29 cellular contexts compared by ENCODE assay signal in the genomic region with DNA sequence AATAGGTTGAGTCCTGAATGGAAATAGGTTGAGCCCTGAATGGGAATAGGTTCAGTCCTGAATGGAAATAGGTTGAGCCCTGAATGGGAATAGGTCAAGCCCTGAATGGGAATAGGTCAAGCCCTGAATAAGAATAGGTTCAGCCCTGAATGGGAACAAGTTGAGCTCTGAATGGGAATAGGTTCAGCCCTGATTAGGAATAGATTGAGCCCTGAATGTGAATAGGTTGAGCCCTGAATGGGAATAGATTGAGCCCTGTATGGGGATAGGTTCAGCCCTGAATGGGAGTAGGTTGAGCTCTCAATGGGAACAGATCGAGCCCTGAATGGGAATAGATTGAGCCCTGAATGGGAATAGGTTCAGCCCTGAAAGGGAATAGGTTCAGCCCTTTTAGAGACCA.
"Had no signal": no experiment of that assay in that cellular context is flagged by ENCODE, and none has a peak within 500 bp of the region (broad histone marks: within the 10 kb centered on the region; RNA-seq: fewer than 3 reads in every experiment).

No MANE protein-coding gene starts in this region.

- ATAC-seq: left colon; left lung; lower lobe of right lung; naive thymus-derived CD8-positive, alpha-beta T cell; pancreas; right cardiac atrium; sciatic nerve; stimulated activated naive B cell treated with anti-CD40 and anti-IgM and Interleukin-4, amounts not matched to agents 10 μg/mL and 1 μg/mL and 100 μg/mL, for 72 hours; stimulated activated naive CD8-positive, alpha-beta T cell treated with anti-CD3 and anti-CD28 coated beads, Interleukin-15, Interleukin-2, amounts not matched to agents 100 U/mL and 50 U/mL, for 24 hours; upper lobe of right lung had no signal

- DNase-seq: hypothalamus; immature natural killer cell; kidney; left colon; left lung; lower lobe of right lung; mammary epithelial cell; mesenchymal stem cell; naive thymus-derived CD8-positive, alpha-beta T cell; nucleus accumbens; pancreas; posterior cingulate gyrus; retina; right cardiac atrium; stimulated activated CD4-positive, alpha-beta T cell treated with anti-CD3 and anti-CD28 coated beads, Interleukin-12 subunit alpha, Interleukin-12 subunit beta, amount 100 ng/mL, for 4 hours; stimulated activated CD4-positive, alpha-beta T cell treated with anti-CD3 and anti-CD28 coated beads, Interleukin-15, amount 100 ng/mL, for 24 hours; stimulated activated CD4-positive, alpha-beta T cell treated with anti-CD3 and anti-CD28 coated beads, Interleukin-2, amount 100 ng/mL, for 24 hours; stimulated activated CD4-positive, alpha-beta T cell treated with anti-CD3 and anti-CD28 coated beads, Interleukin-4, amount 100 ng/mL, for 1 hour; stimulated activated naive B cell treated with anti-CD40 and anti-IgM and Interleukin-4, amounts not matched to agents 10 μg/mL and 1 μg/mL and 100 μg/mL, for 72 hours; stimulated activated naive CD8-positive, alpha-beta T cell treated with anti-CD3 and anti-CD28 coated beads, Interleukin-15, Interleukin-2, amounts not matched to agents 100 U/mL and 50 U/mL, for 24 hours; stomach; testis; thyroid gland; transverse colon; upper lobe of right lung had no signal

- H3K27ac ChIP-seq: left lung, lower lobe of right lung, pancreas, prostate gland, skin epidermis, stomach, testis, thyroid gland, transverse colon, upper lobe of right lung had no signal

- H3K4me3 Mint-ChIP-seq: immature natural killer cell; naive thymus-derived CD8-positive, alpha-beta T cell; nephron; stimulated activated naive B cell treated with anti-CD40 and anti-IgM and Interleukin-4, amounts not matched to agents 10 μg/mL and 1 μg/mL and 100 μg/mL, for 72 hours had no signal

- H3K27me3 ChIP-seq: left lung, pancreas, stomach, testis, thyroid gland, transverse colon, upper lobe of right lung had no signal

- H3K27me3 Mint-ChIP-seq: stimulated activated naive B cell treated with anti-CD40 and anti-IgM and Interleukin-4, amounts not matched to agents 10 μg/mL and 1 μg/mL and 100 μg/mL, for 72 hours had no signal

- H3K36me3 ChIP-seq: left lung, lower lobe of right lung, pancreas, prostate gland, stomach, thyroid gland, transverse colon, upper lobe of right lung had no signal

- H3K27ac Mint-ChIP-seq: immature natural killer cell; naive thymus-derived CD8-positive, alpha-beta T cell; nephron; stimulated activated naive B cell treated with anti-CD40 and anti-IgM and Interleukin-4, amounts not matched to agents 10 μg/mL and 1 μg/mL and 100 μg/mL, for 72 hours had no signal

- H3K4me1 Mint-ChIP-seq: immature natural killer cell; naive thymus-derived CD8-positive, alpha-beta T cell; stimulated activated naive B cell treated with anti-CD40 and anti-IgM and Interleukin-4, amounts not matched to agents 10 μg/mL and 1 μg/mL and 100 μg/mL, for 72 hours had no signal

- H3K36me3 Mint-ChIP-seq: immature natural killer cell; stimulated activated naive B cell treated with anti-CD40 and anti-IgM and Interleukin-4, amounts not matched to agents 10 μg/mL and 1 μg/mL and 100 μg/mL, for 72 hours had no signal

- H3K4me1 ChIP-seq: left lung, lower lobe of right lung, pancreas, prostate gland, stomach, testis, thyroid gland, transverse colon, upper lobe of right lung had no signal

- H3K4me3 ChIP-seq: left lung, lower lobe of right lung, pancreas, prostate gland, skin epidermis, stomach, testis, thyroid gland, transverse colon, upper lobe of right lung had no signal

- H3K9me3 ChIP-seq: left lung, lower lobe of right lung, pancreas, prostate gland, testis, thyroid gland, upper lobe of right lung had no signal
